In genomic region chr11:15874699-15875098, GRCh38 we compare ENCODE assay signal across 1 cellular context.
TF ChIP-seq lines count a peak whose summit lies in the region.

No MANE protein-coding gene starts in this region.

TF ChIP-seq in GM12878, 131 proteins besides CTCF, POLR2A, EP300 and RAD21 (continued from another document):
- TF ChIP-seq SREBF1 (IDR thresholded peaks at IDR 0.05; ENCODE audit: low read length) (no peak), USF1 (IDR thresholded peaks at IDR 0.05; ENCODE audit: borderline replicate concordance, extremely low read length, insufficient read depth, low read depth, low read length) (no peak), SKIL (IDR thresholded peaks at IDR 0.05; ENCODE audit: low read depth, poor library complexity, severe bottlenecking) (no peak), ZNF207 (IDR thresholded peaks at IDR 0.05; ENCODE audit: borderline replicate concordance) (no peak), PBX3 (IDR thresholded peaks at IDR 0.05; ENCODE audit: insufficient replicate concordance, low read depth, low read length) (no peak), TCF12 (IDR thresholded peaks at IDR 0.05; ENCODE audit: low read depth, low read length) (no peak)
